ENCODE assay signal across 11 cellular contexts in the genomic region with DNA sequence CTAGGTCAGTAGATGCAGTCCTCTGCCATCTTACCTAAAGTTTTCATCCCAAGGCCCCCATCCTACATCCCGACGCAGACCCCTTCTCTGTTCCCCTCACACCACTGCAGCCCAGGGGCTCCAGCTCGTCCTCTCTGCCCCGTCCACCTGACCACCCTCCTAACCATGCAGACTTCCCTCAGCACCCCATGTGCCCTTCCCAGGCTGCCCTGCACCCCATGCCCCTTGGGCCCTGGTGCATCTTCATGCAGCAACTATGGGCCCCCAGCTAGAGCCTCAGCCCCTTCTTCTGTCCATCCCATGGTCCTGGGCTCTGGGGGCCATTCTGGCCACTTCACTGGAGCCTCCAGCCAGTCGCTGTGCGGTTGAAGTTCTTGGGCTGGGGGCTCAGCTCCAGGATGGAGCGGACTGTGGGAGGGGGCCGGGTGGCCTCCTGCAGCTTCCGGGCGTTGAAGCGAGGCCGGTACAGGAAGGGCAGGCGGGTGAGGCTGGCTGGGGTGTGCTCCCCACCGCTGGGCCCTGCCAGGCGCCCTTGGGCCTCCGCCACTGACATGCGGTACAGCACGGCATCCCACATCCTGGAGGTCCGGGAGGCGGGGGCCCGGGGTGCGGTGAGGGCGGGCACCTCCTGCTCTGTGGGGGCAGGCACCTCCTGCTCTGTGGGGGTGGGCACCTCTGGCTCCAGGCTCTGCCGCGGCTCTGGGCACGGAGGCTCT. TPM values are rescaled to one million over a fixed set of nuclear protein-coding genes. Genes with fewer than 3 reads are reported as not detected.
A peak's percentile ranks its signal among the peaks of the same experiment; 100 is the strongest.
DNase-seq lines count a peak whose midpoint lies in the region; ATAC-seq, FAIRE-seq and TF ChIP-seq lines count a peak whose summit lies in the region.
"Had no signal": no experiment of that assay in that cellular context is flagged by ENCODE, and none has a peak within 500 bp of the region (broad histone marks: within the 10 kb centered on the region; RNA-seq: fewer than 3 reads in every experiment).

No MANE protein-coding gene starts in this region.

- ATAC-seq in GM12878 (no peak), HG02763 (IDR thresholded peaks at IDR 0.05; ENCODE audit: unreplicated experiment) (no peak), GM21515 (IDR thresholded peaks at IDR 0.05; ENCODE audit: unreplicated experiment) (no peak), HG02678 (IDR thresholded peaks at IDR 0.05; ENCODE audit: unreplicated experiment) (no peak)

- TF ChIP-seq CTCF in GM12878 (IDR thresholded peaks at IDR 0.05 in 2 of 3, conservative IDR thresholded peaks at IDR 0.05 in 1 of 3; ENCODE audit: control insufficient read depth in 2 of 3, extremely low read depth in 1 of 3, insufficient read depth in 1 of 3, low read depth in 3 of 3, low read length in 3 of 3): no peak

- BruUV-seq in GM12878 (replicated peaks; lab: Mats Ljungman, UMichigan): no TSS peak

- POLR2A ChIA-PET in GM12878 (lab: Charles Lee): no interaction called here

- no peak overlapping the region for H2AFZ ChIP-seq in GM12878 (ENCODE audit: control insufficient read depth, low read depth, low read length)

- H3K27me3 ChIP-seq in GM12878 (replicated peaks in 1 of 2; ENCODE audit: control insufficient read depth in 2 of 2, insufficient read depth in 2 of 2, low read length in 1 of 2): no peaks in the 10 kb centered on the region
- H3K27me3 ChIP-seq: tibial nerve had no signal

- no peak for TF ChIP-seq RAD21 in GM12878 (IDR thresholded peaks at IDR 0.05; ENCODE audit: insufficient read depth, low read depth, low read length)

- H3K4me2 ChIP-seq in GM12878 (ENCODE audit: control insufficient read depth, insufficient read depth): no peak overlapping the region

- no peak for TF ChIP-seq EP300 in GM12878 (IDR thresholded peaks at IDR 0.05; ENCODE audit: borderline replicate concordance in 1 of 2, control insufficient read depth in 1 of 2, low read depth in 2 of 2, low read length in 2 of 2)

- H3K27ac ChIP-seq in GM12878 (ENCODE audit: control insufficient read depth, insufficient read depth): no peak overlapping the region

- RAD21 ChIA-PET in GM12878 (lab: Charles Lee; ENCODE audit: unreplicated experiment): no interaction called here

- no peak overlapping the region for H3K4me3 ChIP-seq in GM12878
- H3K4me3 ChIP-seq: tibial nerve had no signal

- H3K79me2 ChIP-seq in GM12878 (ENCODE audit: control insufficient read depth, insufficient read depth, low read length): no peaks in the 10 kb centered on the region

- TF ChIP-seq POLR2A in GM12878 (IDR thresholded peaks at IDR 0.05; ENCODE audit: low read depth, low read length): peak; percentile 38

- no peak overlapping the region for H3K9ac ChIP-seq in GM12878 (ENCODE audit: control insufficient read depth, insufficient read depth, low read length)

- in situ Hi-C loops in GM12878 (cut with MboI): no loop called here

- CTCF ChIA-PET in GM12878 (lab: Yijun Ruan, JAX): no interaction called here

- H3K36me3 ChIP-seq in GM12878 (ENCODE audit: control insufficient read depth in 2 of 2, insufficient read depth in 2 of 2, low read length in 1 of 2): peaks cover 24 to 34% of the 10 kb centered on the region in 2 experiments

- SMC1A ChIA-PET in GM12878 (lab: Charles Lee; ENCODE audit: uncharacterized antibody, unreplicated experiment): interaction anchor here (0.6 kb wide), 1 partner anchor 60 kb away, joined by 3 read pairs; no protein-coding TSS in a partner anchor

- peaks cover 2% of the 10 kb centered on the region; the same call in 1 of the 2 replicates for H4K20me1 ChIP-seq in GM12878 (ENCODE audit: control insufficient read depth, insufficient read depth)

- no peak for FAIRE-seq in GM12878 (lab: Jason Lieb, UNC)

- 79% methylated on average over 23 of the region's 26 CpGs for WGBS in GM12878 (ENCODE audit: insufficient coverage, insufficient replicate concordance, low lambda C conversion rate, missing lambda C conversion rate)

- intact Hi-C loops in GM12878 (cut with micrococcal nuclease; ENCODE audit: unreplicated experiment): loop anchor here (5.0 kb wide), 1 partner anchor 52 kb away; a partner anchor contains a TSS

- DNase-seq in AG20443 (ENCODE audit: low spot score): peak; percentile 7
- peak; percentile 47 to 56 for DNase-seq in activated CD4-positive, alpha-beta T cell treated with anti-CD3 and anti-CD28 coated beads for 24 hours (ENCODE audit: low read depth in 2 of 2)
- no peak for DNase-seq in GM12878 (ENCODE audit: low read depth, low spot score)
- peak; percentile 48 to 50 (median 50) for DNase-seq in stimulated activated CD4-positive, alpha-beta T cell treated with anti-CD3 and anti-CD28 coated beads, Interleukin-12 subunit alpha, Interleukin-12 subunit beta, amount 100 ng/mL, for 48 hours (ENCODE audit: low read depth in 2 of 3, low spot score in 1 of 3)
- DNase-seq in cerebellar cortex (ENCODE audit: low spot score): no peak

- no peaks in the 10 kb centered on the region for H3K4me1 ChIP-seq in GM12878 (ENCODE audit: control insufficient read depth, insufficient read depth, low read length)

- H3K9me3 ChIP-seq in GM12878 (replicated peaks; ENCODE audit: control insufficient read depth, insufficient read depth, low read length): no peaks in the 10 kb centered on the region
- H3K9me3 ChIP-seq: tibial nerve had no signal

RNA-seq across cellular contexts. Expression of a gene that starts 2.7 kb away (rescaled TPM):
- total RNA-seq in GM12878 (2013; cell fraction: nucleolus; rRNA removed): not detected in 2 replicates
- total RNA-seq in GM12878 (2014; rRNA removed) (not detected in 2 replicates), GM12878 (2014; rRNA removed; fragmentation: Illumina TruSeq; extraction: Trizol) (not detected in 2 replicates), GM12878 (2021) (not detected in 2 replicates)
- 3.0 TPM for polyA plus RNA-seq in GM12878 (2011; ENCODE audit: low read depth)
- polyA plus RNA-seq in GM12878 (2011; rRNA removed) (not detected in 2 replicates), GM12878 (2014; fragmentation: Illumina TruSeq; extraction: Trizol) (not detected in 2 replicates), GM12878 (2014; fragmentation: Nextera tagmentation; extraction: Ambion mirVana) (under 1 TPM in 1 of 2 experiments, not detected in 1; 0.02 TPM), GM12878 (2014; rRNA removed) (0.03 TPM in 2 replicates), GM12878 (2016; fragmentation: Nextera tagmentation; extraction: Ambion mirVana) (1 to 10 TPM in 1 of 2 experiments, under 1 TPM in 1; 0.74 to 1.0 TPM)
- polyA plus RNA-seq in GM12878 (2011; cell fraction: cytosol; rRNA removed): 0.01 TPM in 1 of 2 replicates, not detected in the other
- not detected in 2 replicates for polyA plus RNA-seq in GM12878 (2011; cell fraction: nucleus; rRNA removed)
- polyA plus RNA-seq in GM12878 (2012): 6.1 and 10.8 TPM in 2 replicates
- polyA minus RNA-seq in GM12878 (2011; rRNA and poly(A)+ RNA removed): not detected in 2 replicates
- polyA minus RNA-seq in GM12878 (2011; cell fraction: cytosol; rRNA and poly(A)+ RNA removed): not detected in 2 replicates
- not detected in 2 replicates for polyA minus RNA-seq in GM12878 (2011; cell fraction: nucleus; rRNA and poly(A)+ RNA removed)
- total RNA-seq: MCF 10A, tibial nerve had no signal
- polyA plus RNA-seq: AG04450 had no signal

RNA-seq across cellular contexts. Expression of a gene that starts 30.5 kb away (rescaled TPM):
- total RNA-seq in GM12878 (2013; cell fraction: nucleolus; rRNA removed): 23.0 and 26.1 TPM in 2 replicates
- total RNA-seq in GM12878 (2014; rRNA removed) (not detected in 2 replicates), GM12878 (2014; rRNA removed; fragmentation: Illumina TruSeq; extraction: Trizol) (not detected in 2 replicates), GM12878 (2021) (not detected in 2 replicates)
- polyA plus RNA-seq in GM12878 (2011; ENCODE audit: low read depth): 1.0 TPM
- polyA plus RNA-seq in GM12878 (2011; rRNA removed) (0.39 and 0.50 TPM in 2 replicates), GM12878 (2014; fragmentation: Illumina TruSeq; extraction: Trizol) (0.40 TPM in 1 of 2 replicates, not detected in the other), GM12878 (2014; fragmentation: Nextera tagmentation; extraction: Ambion mirVana) (not detected), GM12878 (2014; rRNA removed) (not detected in 2 replicates), GM12878 (2016; fragmentation: Nextera tagmentation; extraction: Ambion mirVana) (not detected)
- polyA plus RNA-seq in GM12878 (2011; cell fraction: cytosol; rRNA removed): 0.24 and 0.27 TPM in 2 replicates
- polyA plus RNA-seq in GM12878 (2011; cell fraction: nucleus; rRNA removed): 6.6 and 8.8 TPM in 2 replicates
- polyA plus RNA-seq in GM12878 (2012): 2.7 and 2.9 TPM in 2 replicates
- 0.29 TPM in 1 of 2 replicates, not detected in the other for polyA minus RNA-seq in GM12878 (2011; rRNA and poly(A)+ RNA removed)
- polyA minus RNA-seq in GM12878 (2011; cell fraction: cytosol; rRNA and poly(A)+ RNA removed): not detected in 2 replicates
- polyA minus RNA-seq in GM12878 (2011; cell fraction: nucleus; rRNA and poly(A)+ RNA removed): 0.38 and 0.60 TPM in 2 replicates
- total RNA-seq: MCF 10A had no signal
- polyA plus RNA-seq: AG04450 had no signal

RNA-seq across cellular contexts. Expression of a gene that starts 36.1 kb away (rescaled TPM):
- 108 and 116 TPM in 2 replicates for total RNA-seq in GM12878 (2013; cell fraction: nucleolus; rRNA removed)
- total RNA-seq in GM12878 (2014; rRNA removed): 374 and 409 TPM in 2 replicates
- 152 and 171 TPM in 2 replicates for total RNA-seq in GM12878 (2014; rRNA removed; fragmentation: Illumina TruSeq; extraction: Trizol)
- total RNA-seq in GM12878 (2021): 478 and 488 TPM in 2 replicates
- polyA plus RNA-seq in GM12878 (2011; ENCODE audit: low read depth): 194 TPM
- polyA plus RNA-seq in GM12878 (2011; rRNA removed): 156 and 283 TPM in 2 replicates
- polyA plus RNA-seq in GM12878 (2011; cell fraction: cytosol; rRNA removed): 242 and 323 TPM in 2 replicates
- 182 and 199 TPM in 2 replicates for polyA plus RNA-seq in GM12878 (2011; cell fraction: nucleus; rRNA removed)
- polyA plus RNA-seq in GM12878 (2012): 365 and 472 TPM in 2 replicates
- polyA plus RNA-seq in GM12878 (2014; fragmentation: Illumina TruSeq; extraction: Trizol): 109 and 328 TPM in 2 replicates
- 10 to 100 TPM; 19.2 to 34.2 TPM for polyA plus RNA-seq in GM12878 (2014; fragmentation: Nextera tagmentation; extraction: Ambion mirVana)
- polyA plus RNA-seq in GM12878 (2014; rRNA removed): 411 and 535 TPM in 2 replicates
- 100 to 1,000 TPM; 442 to 487 TPM for polyA plus RNA-seq in GM12878 (2016; fragmentation: Nextera tagmentation; extraction: Ambion mirVana)
- 57.7 and 106 TPM in 2 replicates for polyA minus RNA-seq in GM12878 (2011; rRNA and poly(A)+ RNA removed)
- polyA minus RNA-seq in GM12878 (2011; cell fraction: cytosol; rRNA and poly(A)+ RNA removed): 52.5 and 54.1 TPM in 2 replicates
- polyA minus RNA-seq in GM12878 (2011; cell fraction: nucleus; rRNA and poly(A)+ RNA removed): 14.3 and 28.3 TPM in 2 replicates
- polyA plus RNA-seq: AG04450 had no signal

RNA-seq across cellular contexts. Expression of a gene that starts 50.2 kb away (rescaled TPM):
- total RNA-seq in GM12878 (2013; cell fraction: nucleolus; rRNA removed): not detected in 2 replicates
- 0.76 and 0.79 TPM in 2 replicates for total RNA-seq in GM12878 (2014; rRNA removed)
- total RNA-seq in GM12878 (2014; rRNA removed; fragmentation: Illumina TruSeq; extraction: Trizol): 0.37 TPM in 1 of 2 replicates, not detected in the other
- total RNA-seq in GM12878 (2021): 0.38 and 0.61 TPM in 2 replicates
- not detected for polyA plus RNA-seq in GM12878 (2011; ENCODE audit: low read depth)
- 0.35 TPM in 1 of 2 replicates, not detected in the other for polyA plus RNA-seq in GM12878 (2011; rRNA removed)
- polyA plus RNA-seq in GM12878 (2011; cell fraction: cytosol; rRNA removed): 0.17 and 0.24 TPM in 2 replicates
- polyA plus RNA-seq in GM12878 (2011; cell fraction: nucleus; rRNA removed): 0.57 and 0.87 TPM in 2 replicates
- polyA plus RNA-seq in GM12878 (2012): 0.72 and 0.80 TPM in 2 replicates
- not detected in 2 replicates for polyA plus RNA-seq in GM12878 (2014; fragmentation: Illumina TruSeq; extraction: Trizol)
- under 1 TPM; 0.14 to 0.33 TPM for polyA plus RNA-seq in GM12878 (2014; fragmentation: Nextera tagmentation; extraction: Ambion mirVana)
- polyA plus RNA-seq in GM12878 (2014; rRNA removed): 0.37 and 0.56 TPM in 2 replicates
- not detected for polyA plus RNA-seq in GM12878 (2016; fragmentation: Nextera tagmentation; extraction: Ambion mirVana)
- 1.1 TPM in 1 of 2 replicates, not detected in the other for polyA minus RNA-seq in GM12878 (2011; rRNA and poly(A)+ RNA removed)
- not detected in 2 replicates for polyA minus RNA-seq in GM12878 (2011; cell fraction: cytosol; rRNA and poly(A)+ RNA removed)
- polyA minus RNA-seq in GM12878 (2011; cell fraction: nucleus; rRNA and poly(A)+ RNA removed): not detected in 2 replicates
- total RNA-seq: tibial nerve had no signal
- polyA plus RNA-seq: AG04450 had no signal

RNA-seq across cellular contexts. Expression of a gene that starts 54.2 kb away (rescaled TPM):
- not detected in 2 replicates for total RNA-seq in GM12878 (2013; cell fraction: nucleolus; rRNA removed)
- total RNA-seq in GM12878 (2014; rRNA removed): not detected in 2 replicates
- not detected in 2 replicates for total RNA-seq in GM12878 (2014; rRNA removed; fragmentation: Illumina TruSeq; extraction: Trizol)
- 0.19 TPM in 1 of 2 replicates, not detected in the other for total RNA-seq in GM12878 (2021)
- polyA plus RNA-seq in GM12878 (2011; ENCODE audit: low read depth): 0.16 TPM
- polyA plus RNA-seq in GM12878 (2011; rRNA removed): not detected in 2 replicates
- polyA plus RNA-seq in GM12878 (2011; cell fraction: cytosol; rRNA removed): 0.09 TPM in 1 of 2 replicates, not detected in the other
- polyA plus RNA-seq in GM12878 (2011; cell fraction: nucleus; rRNA removed): 1.3 and 1.4 TPM in 2 replicates
- 0.16 and 0.46 TPM in 2 replicates for polyA plus RNA-seq in GM12878 (2012)
- not detected in 2 replicates for polyA plus RNA-seq in GM12878 (2014; fragmentation: Illumina TruSeq; extraction: Trizol)
- polyA plus RNA-seq in GM12878 (2014; fragmentation: Nextera tagmentation; extraction: Ambion mirVana): not detected
- polyA plus RNA-seq in GM12878 (2014; rRNA removed): 0.44 TPM in 1 of 2 replicates, not detected in the other
- not detected for polyA plus RNA-seq in GM12878 (2016; fragmentation: Nextera tagmentation; extraction: Ambion mirVana)
- polyA minus RNA-seq in GM12878 (2011; rRNA and poly(A)+ RNA removed): not detected in 2 replicates
- not detected in 2 replicates for polyA minus RNA-seq in GM12878 (2011; cell fraction: cytosol; rRNA and poly(A)+ RNA removed)
- 0.19 TPM in 1 of 2 replicates, not detected in the other for polyA minus RNA-seq in GM12878 (2011; cell fraction: nucleus; rRNA and poly(A)+ RNA removed)
- polyA plus RNA-seq: AG04450 had no signal

Comparison
In these comparisons a context has a peak if more than half of its experiments do, and no peak if none do; other contexts are left out.
1. DNase-seq: peak in AG20443 (single experiment), activated CD4-positive, alpha-beta T cell treated with anti-CD3 and anti-CD28 coated beads for 24 hours (2 of 2) and stimulated activated CD4-positive, alpha-beta T cell treated with anti-CD3 and anti-CD28 coated beads, Interleukin-12 subunit alpha, Interleukin-12 subunit beta, amount 100 ng/mL, for 48 hours (3 of 3); none in GM12878 (single experiment) and cerebellar cortex (single experiment).